Comparison of ENCODE assay signal across 19 cellular contexts in genomic region chr16:82050506-82050905, GRCh38. TPM values are rescaled to one million over a fixed set of nuclear protein-coding genes. Genes with fewer than 3 reads are reported as not detected.
"Had no signal": no experiment of that assay in that cellular context is flagged by ENCODE, and none has a peak within 500 bp of the region (broad histone marks: within the 10 kb centered on the region; RNA-seq: fewer than 3 reads in every experiment).

No MANE protein-coding gene starts in this region.

- H3K27ac ChIP-seq: epithelial cell of prostate, esophagus muscularis mucosa, gastrocnemius medialis, heart right ventricle, sigmoid colon, thyroid gland, upper lobe of right lung, vagina had no signal

- H3K27me3 ChIP-seq: esophagus muscularis mucosa, gastrocnemius medialis, sigmoid colon, thyroid gland, upper lobe of right lung, vagina had no signal

- H3K36me3 Mint-ChIP-seq: mesothelial cell of epicardium, naive B cell had no signal

- H3K4me3 Mint-ChIP-seq: dendritic cell treated with granulocyte-macrophage colony-stimulating factor and Interleukin-4, amounts not matched to agents 40 ng/mL and 50 ng/mL, for 4 days; effector memory CD8-positive, alpha-beta T cell; mesothelial cell of epicardium; naive B cell; nephron progenitor cell had no signal

- DNase-seq: cerebellar nuclear complex; effector memory CD8-positive, alpha-beta T cell; gastrocnemius medialis; heart right ventricle; kidney; left cardiac atrium; naive B cell; nephron progenitor cell; sigmoid colon; stimulated activated CD4-positive, alpha-beta T cell treated with anti-CD3 and anti-CD28 coated beads, Interleukin-12 subunit alpha, Interleukin-12 subunit beta, amount 100 ng/mL, for 4 hours; stimulated activated naive CD4-positive, alpha-beta T cell; thyroid gland; upper lobe of right lung had no signal

- H3K4me3 ChIP-seq: esophagus muscularis mucosa, gastrocnemius medialis, heart right ventricle, sigmoid colon, skin epidermis, thyroid gland, upper lobe of right lung, vagina had no signal

- ATAC-seq: effector memory CD8-positive, alpha-beta T cell; gastrocnemius medialis; heart right ventricle; left cardiac atrium; upper lobe of right lung had no signal

- H3K27ac Mint-ChIP-seq: dendritic cell treated with granulocyte-macrophage colony-stimulating factor and Interleukin-4, amounts not matched to agents 40 ng/mL and 50 ng/mL, for 4 days; effector memory CD8-positive, alpha-beta T cell; mesothelial cell of epicardium; naive B cell; nephron progenitor cell had no signal

- H3K4me1 Mint-ChIP-seq: naive B cell had no signal

- H3K9me3 ChIP-seq: esophagus muscularis mucosa, gastrocnemius medialis, heart right ventricle, sigmoid colon, thyroid gland, upper lobe of right lung, vagina had no signal

- H3K9me3 Mint-ChIP-seq: dendritic cell treated with granulocyte-macrophage colony-stimulating factor and Interleukin-4, amounts not matched to agents 40 ng/mL and 50 ng/mL, for 4 days; effector memory CD8-positive, alpha-beta T cell; mesothelial cell of epicardium; naive B cell; nephron progenitor cell had no signal

- H3K4me1 ChIP-seq: esophagus muscularis mucosa, gastrocnemius medialis, sigmoid colon had no signal

- H3K36me3 ChIP-seq: esophagus muscularis mucosa, gastrocnemius medialis, heart right ventricle, sigmoid colon, thyroid gland, upper lobe of right lung, vagina had no signal

RNA-seq across cellular contexts. Expression of gene HSD17B2, which starts 15.5 kb away (rescaled TPM):
- total RNA-seq: esophagus muscularis mucosa, heart right ventricle, left cardiac atrium, sigmoid colon, thyroid gland had no signal
